11 cellular contexts compared by ENCODE assay signal in the genomic region with DNA sequence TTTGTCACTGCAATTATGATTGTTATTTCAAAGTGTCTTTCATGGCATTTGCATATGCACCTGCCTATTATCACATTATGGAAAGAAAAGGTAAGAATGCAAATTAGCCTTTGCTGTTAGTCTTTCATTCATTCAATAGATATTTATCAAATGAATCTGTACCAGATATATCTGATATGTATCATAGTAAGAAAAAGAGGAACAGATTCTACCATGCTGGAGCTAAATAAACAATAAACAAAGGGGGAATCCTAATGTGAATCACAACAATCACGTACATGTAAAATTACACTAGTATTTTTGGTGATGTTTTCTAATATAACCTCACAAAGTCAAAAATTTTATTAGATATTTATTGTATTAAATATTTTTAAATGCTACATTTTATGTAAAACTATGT.
"Had no signal": no experiment of that assay in that cellular context is flagged by ENCODE, and none has a peak within 500 bp of the region (broad histone marks: within the 10 kb centered on the region; RNA-seq: fewer than 3 reads in every experiment).

No MANE protein-coding gene starts in this region.

- H3K4me2 ChIP-seq: GM23338 had no signal

- H3K4me3 ChIP-seq: GM23248, GM23338, HAP-1 had no signal

- H3K27ac ChIP-seq: GM23248 had no signal

- FAIRE-seq: H1, H54 had no signal

- DNase-seq: GM23248, GOT3, H7, H9, HCEC 1CT, HFFc6 had no signal

- H3K9me3 ChIP-seq: HAP-1 had no signal

- H3K36me3 ChIP-seq: HAP-1 had no signal

- ATAC-seq: GM23338, HCT116 had no signal

- H3K9ac ChIP-seq: GM23248 had no signal

- H2AFZ ChIP-seq: GM23248, GM23338 had no signal
